Comparison of ENCODE assay signal across 9 cellular contexts in genomic region chr17:18185832-18186231, GRCh38. TPM values are rescaled to one million over a fixed set of nuclear protein-coding genes. Genes with fewer than 3 reads are reported as not detected.
DNase-seq lines count a peak whose midpoint lies in the region; ATAC-seq and TF ChIP-seq lines count a peak whose summit lies in the region.
"Had no signal": no experiment of that assay in that cellular context is flagged by ENCODE, and none has a peak within 500 bp of the region (broad histone marks: within the 10 kb centered on the region; RNA-seq: fewer than 3 reads in every experiment).

No MANE protein-coding gene starts in this region.

- H3K9me3 ChIP-seq in Peyer's patch (no peaks in the 10 kb centered on the region), prostate gland (no peaks in the 10 kb centered on the region)

- TF ChIP-seq CTCF in GM06990 (IDR thresholded peaks at IDR 0.05; ENCODE audit: insufficient read depth, low read length, poor library complexity, severe bottlenecking): no peak
- no peak for TF ChIP-seq CTCF in Peyer's patch (IDR thresholded peaks at IDR 0.05)
- TF ChIP-seq CTCF in prostate gland (IDR thresholded peaks at IDR 0.05): no peak

- H3K27ac ChIP-seq in Peyer's patch: peak overlapping the region in 2 of 4 donors; percentile 13 to 27
- H3K27ac ChIP-seq in prostate gland: peak overlapping the region; percentile 96 to 99

- no peak for TF ChIP-seq POLR2A in Peyer's patch (IDR thresholded peaks at IDR 0.05)
- no peak for TF ChIP-seq POLR2A in erythroblast (IDR thresholded peaks at IDR 0.05; ENCODE audit: low read length)
- TF ChIP-seq POLR2A in prostate gland (IDR thresholded peaks at IDR 0.05): no peak

- H3K27me3 ChIP-seq in GM06990 (replicated peaks; ENCODE audit: control insufficient read depth, insufficient read depth, low read length): no peaks in the 10 kb centered on the region
- no peaks in the 10 kb centered on the region for H3K27me3 ChIP-seq in Peyer's patch
- H3K27me3 ChIP-seq in prostate gland (replicated peaks; ENCODE audit: insufficient read depth): no peaks in the 10 kb centered on the region

- H3K36me3 ChIP-seq in GM06990 (ENCODE audit: control insufficient read depth, insufficient read depth, low read length) (peaks cover 4% of the 10 kb centered on the region), Peyer's patch (peaks cover 0 to 6% (median 0%) of the 10 kb centered on the region in 3 donors), prostate gland (no peaks in the 10 kb centered on the region)

- H3K4me3 ChIP-seq in GM06990 (replicated peaks; ENCODE audit: low read depth, low read length) (peak overlapping the region; percentile 74), Peyer's patch (peak overlapping the region; percentile 5 to 92 (median 89)), prostate gland (peak overlapping the region; percentile 96 to 99)

- H3K4me1 ChIP-seq in Peyer's patch (peaks cover 0 to 72% (median 22%) of the 10 kb centered on the region in 4 donors), prostate gland (replicated peaks) (peaks cover 31% of the 10 kb centered on the region)

- no peak for DNase-seq in GM06990 (ENCODE audit: extremely low read depth, insufficient read length)
- no peak for DNase-seq in Peyer's patch
- DNase-seq in erythroblast (lab: John Stamatoyannopoulos, UW): peak; percentile 39 to 54
- DNase-seq in prostate gland (ENCODE audit: low spot score): no peak
- DNase-seq in hepatic stellate cell (ENCODE audit: low spot score): no peak
- DNase-seq in H4 (ENCODE audit: low spot score): no peak
- no peak for DNase-seq in SIG-M5 treated with dmso at 0.1 percent for 504 hours (lab: John Stamatoyannopoulos, UW; ENCODE audit: unreplicated experiment)
- DNase-seq: NCI-H1048 had no signal

- intact Hi-C loops in prostate gland (cut with DNase I): no loop called here

- ATAC-seq in HG03442 (IDR thresholded peaks at IDR 0.05; ENCODE audit: unreplicated experiment): no peak

- 25% methylated on average over 5 of the region's 5 CpGs for WGBS in prostate gland

RNA-seq across cellular contexts. Expression of gene ALKBH5, which starts 2.2 kb away (rescaled TPM):
- total RNA-seq in Peyer's patch (10 to 100 TPM; 65.6 to 78.5 (median 72.9) TPM), prostate gland (100 to 1,000 TPM; 132 to 230 TPM)
- total RNA-seq in H4 (2014; rRNA removed; shearing (Covaris generic)): 58.2 and 63.1 TPM in 2 replicates

RNA-seq across cellular contexts. Expression of gene LLGL1, which starts 39.6 kb away (rescaled TPM):
- 10 to 100 TPM in 3 of 4 donors, 1 to 10 TPM in 1; 7.5 to 19.0 (median 15.4) TPM for total RNA-seq in Peyer's patch
- 10 to 100 TPM; 17.7 to 33.5 TPM for total RNA-seq in prostate gland
- total RNA-seq in H4 (2014; rRNA removed; shearing (Covaris generic)): 12.1 and 14.0 TPM in 2 replicates

Comparison
In these comparisons a context has a peak if more than half of its experiments do, and no peak if none do; other contexts are left out.
1. DNase-seq: peak in erythroblast (2 of 2); none in GM06990 (single experiment), Peyer's patch (0 of 3), prostate gland (single experiment), hepatic stellate cell (single experiment), H4 (single experiment) and SIG-M5 treated with dmso at 0.1 percent for 504 hours (single experiment).
2. Peak in every context shown above with its lines, with median percentiles within 50 percentile points of each other: H3K4me3 ChIP-seq.